ENCODE assay signal across 18 cellular contexts in genomic region chr5:17743580-17744435, GRCh38.
DNase-seq lines count a peak whose midpoint lies in the region; TF ChIP-seq lines count a peak whose summit lies in the region.
"Had no signal": no experiment of that assay in that cellular context is flagged by ENCODE, and none has a peak within 500 bp of the region (broad histone marks: within the 10 kb centered on the region; RNA-seq: fewer than 3 reads in every experiment).

No MANE protein-coding gene starts in this region.

- no peak for TF ChIP-seq POLR2A in breast epithelium (IDR thresholded peaks at IDR 0.05)
- no peak for TF ChIP-seq POLR2A in adrenal gland (IDR thresholded peaks at IDR 0.05)

- H4K91ac ChIP-seq in H9 (ENCODE audit: insufficient read length, low read depth, low read length) = no peak overlapping the region

- no peak overlapping the region for H4K8ac ChIP-seq in H9 (replicated peaks; ENCODE audit: insufficient read length, low read depth, low read length)

- H3K4me3 ChIP-seq in breast epithelium = no peak overlapping the region
- H3K4me3 ChIP-seq in choroid plexus epithelial cell (ENCODE audit: low read depth, low read length) = peak overlapping the region; percentile 17
- no peak overlapping the region for H3K4me3 ChIP-seq in mesodermal cell (ENCODE audit: extremely low read depth, insufficient read depth, low read length, poor library complexity, severe bottlenecking)
- no peak overlapping the region for H3K4me3 ChIP-seq in adrenal gland
- H3K4me3 ChIP-seq: right atrium auricular region had no signal

- H3K14ac ChIP-seq in H9 (ENCODE audit: insufficient read depth, low read length) = no peak overlapping the region

- H3K9me3 ChIP-seq in breast epithelium (peaks cover 0 to 5% of the 10 kb centered on the region in 2 donors), mesodermal cell (ENCODE audit: control insufficient read depth, low read length) (no peaks in the 10 kb centered on the region), H9 (ENCODE audit: control insufficient read depth, low read depth, low read length) (no peaks in the 10 kb centered on the region), adrenal gland (replicated peaks in 1 of 3) (no peaks in the 10 kb centered on the region)
- H3K9me3 ChIP-seq: right atrium auricular region had no signal

- H3K27me3 Mint-ChIP-seq in MCF 10A (ENCODE audit: insufficient read depth, unreplicated experiment) (no peaks in the 10 kb centered on the region), H9 (ENCODE audit: low read depth) (no peaks in the 10 kb centered on the region)
- H3K27me3 Mint-ChIP-seq in activated CD4-positive, alpha-beta T cell treated with anti-CD3 and anti-CD28 coated beads, Interleukin-2, amount 10 ng/mL, durations not matched to agents 24 days and 14 days = no peaks in the 10 kb centered on the region
- H3K27me3 Mint-ChIP-seq: activated CD8-positive, alpha-beta T cell treated with anti-CD3 and anti-CD28 coated beads for 36 hours; CD4-positive, CD25-positive, alpha-beta regulatory T cell had no signal

- H2BK5ac ChIP-seq in H9 (ENCODE audit: insufficient read length, low read length) = no peak overlapping the region

- no peak overlapping the region for H2BK120ac ChIP-seq in H9 (ENCODE audit: low read depth, low read length, poor library complexity, severe bottlenecking)

- H3K23ac ChIP-seq in H9 (ENCODE audit: insufficient read length, low read depth, low read length) = no peak overlapping the region

- H3K4me3 Mint-ChIP-seq in MCF 10A (ENCODE audit: unreplicated experiment) = no peak overlapping the region
- no peak overlapping the region for H3K4me3 Mint-ChIP-seq in activated CD4-positive, alpha-beta T cell treated with anti-CD3 and anti-CD28 coated beads, Interleukin-2, amount 10 ng/mL, durations not matched to agents 24 days and 14 days
- H3K4me3 Mint-ChIP-seq in H9 = no peak overlapping the region
- H3K4me3 Mint-ChIP-seq: activated CD8-positive, alpha-beta T cell treated with anti-CD3 and anti-CD28 coated beads for 36 hours; activated T-helper 1 cell treated with anti-CD3 and anti-CD28 coated beads, Interleukin-12 subunit alpha, Interleukin-12 subunit beta, Interleukin-2, Interleukin-4 antibody, amounts not matched to agents 30 ng/mL and 10 ng/mL and 1 ng/mL, durations not matched to agents 14 hours and 24 hours and 36 hours; CD4-positive, CD25-positive, alpha-beta regulatory T cell; nephron progenitor cell had no signal

- H3K36me3 Mint-ChIP-seq in MCF 10A (ENCODE audit: insufficient read depth, unreplicated experiment) = no peaks in the 10 kb centered on the region
- no peaks in the 10 kb centered on the region for H3K36me3 Mint-ChIP-seq in activated CD4-positive, alpha-beta T cell treated with anti-CD3 and anti-CD28 coated beads, Interleukin-2, amount 10 ng/mL, durations not matched to agents 24 days and 14 days (ENCODE audit: low read depth)
- no peaks in the 10 kb centered on the region for H3K36me3 Mint-ChIP-seq in H9 (ENCODE audit: insufficient read depth in 1 of 3, low read depth in 3 of 3)
- H3K36me3 Mint-ChIP-seq: CD4-positive, CD25-positive, alpha-beta regulatory T cell had no signal

- no peaks in the 10 kb centered on the region for H3K79me1 ChIP-seq in H9 (ENCODE audit: insufficient read depth, low read depth, low read length, poor library complexity, severe bottlenecking)

- no peak overlapping the region for H3K4ac ChIP-seq in H9 (ENCODE audit: low read depth, low read length)

- CTCF ChIA-PET in MCF 10A (lab: Yijun Ruan, JAX) = interaction anchor here (0.7 kb wide), 1 partner anchor 28 kb away, joined by 4 read pairs; no protein-coding TSS in a partner anchor

- WGBS in mesodermal cell (ENCODE audit: insufficient coverage in 2 of 2), 2 experiments = 65 to 72% methylated on average over 6 to 7 of the region's 8 CpGs
- no CpG with 5 or more reads among the region's 8 CpGs for WGBS in H9 (ENCODE audit: extremely low coverage, insufficient read length, low lambda C conversion rate)
- 64 to 76% (median 71%) methylated on average over 8 of the region's 8 CpGs for WGBS in adrenal gland, 4 donors

- H3T11ph ChIP-seq in H9 (ENCODE audit: low read length) = no peak overlapping the region

- POLR2A ChIA-PET in MCF 10A (lab: Yijun Ruan, JAX) = interaction anchor here (1.1 kb wide), 1 partner anchor 12 kb away, joined by 5 read pairs; no protein-coding TSS in a partner anchor

- DNase-seq in MCF 10A (ENCODE audit: unreplicated experiment) (peak; percentile 65), breast epithelium (ENCODE audit: low spot score in 2 of 2) (no peak), choroid plexus epithelial cell (ENCODE audit: low read depth) (peak; percentile 70), H9 (no peak), hepatic stellate cell (ENCODE audit: low spot score) (no peak), adrenal gland (no peak)
- DNase-seq in activated CD4-positive, alpha-beta T cell treated with anti-CD3 and anti-CD28 coated beads, Interleukin-2, amount 10 ng/mL, durations not matched to agents 24 days and 14 days = no peak
- DNase-seq: activated CD8-positive, alpha-beta T cell treated with anti-CD3 and anti-CD28 coated beads for 36 hours; amygdala; CD4-positive, CD25-positive, alpha-beta regulatory T cell; NCI-H187; nephron progenitor cell; stimulated activated CD4-positive, alpha-beta T cell treated with anti-CD3 and anti-CD28 coated beads, Interleukin-1b, Interleukin-23, amount 100 ng/mL, for 48 hours had no signal

- no peak overlapping the region for H3K18ac ChIP-seq in H9 (ENCODE audit: insufficient read length, low read depth, low read length)

- intact Hi-C loops in MCF 10A (cut with micrococcal nuclease) = no loop called here
- intact Hi-C loops in breast epithelium (cut with DNase I; ENCODE audit: low total_unique reads) = no loop called here
- intact Hi-C loops in activated CD4-positive, alpha-beta T cell treated with anti-CD3 and anti-CD28 coated beads, Interleukin-2, amount 10 ng/mL, durations not matched to agents 24 days and 14 days (cut with micrococcal nuclease) = no loop called here
- intact Hi-C loops in adrenal gland (cut with DNase I) = no loop called here

- H3K27me3 ChIP-seq in breast epithelium (no peaks in the 10 kb centered on the region), H9 (ENCODE audit: insufficient read depth, low read length) (no peaks in the 10 kb centered on the region), adrenal gland (no peaks in the 10 kb centered on the region)
- H3K27me3 ChIP-seq: right atrium auricular region had no signal

- no peaks in the 10 kb centered on the region for H3K79me2 ChIP-seq in H9 (ENCODE audit: insufficient read depth, low read length)

- no peak overlapping the region for H4K5ac ChIP-seq in H9 (ENCODE audit: insufficient read length, low read depth, low read length)

- no peak overlapping the region for H2BK20ac ChIP-seq in H9 (ENCODE audit: low read depth, low read length, poor library complexity, severe bottlenecking)

- no peaks in the 10 kb centered on the region for H3K23me2 ChIP-seq in H9 (ENCODE audit: insufficient read length, low read depth, low read length, poor library complexity, severe bottlenecking)

- no peaks in the 10 kb centered on the region for H4K20me1 ChIP-seq in H9 (ENCODE audit: control insufficient read depth, insufficient read depth, insufficient read length)

- no peak overlapping the region for H3K27ac ChIP-seq in breast epithelium
- peak overlapping the region; percentile 91 for H3K27ac ChIP-seq in mesodermal cell (ENCODE audit: low read depth, low read length, severe bottlenecking)
- no peak overlapping the region for H3K27ac ChIP-seq in H9 (ENCODE audit: insufficient read length, low read depth, low read length)
- H3K27ac ChIP-seq in adrenal gland = no peak overlapping the region
- H3K27ac ChIP-seq: 22Rv1, right atrium auricular region, VCaP had no signal

- H3K36me3 ChIP-seq in breast epithelium (no peaks in the 10 kb centered on the region), mesodermal cell (ENCODE audit: control insufficient read depth, insufficient read depth, low read length) (no peaks in the 10 kb centered on the region), adrenal gland (replicated peaks in 1 of 2) (no peaks in the 10 kb centered on the region)
- H3K36me3 ChIP-seq: right atrium auricular region had no signal

- no peak overlapping the region for H3K56ac ChIP-seq in H9 (ENCODE audit: insufficient read length, low read depth, low read length)

- no TSS peak for BruUV-seq in MCF 10A (replicated peaks; lab: Mats Ljungman, UMichigan)

- H3K4me1 ChIP-seq in breast epithelium = no peaks in the 10 kb centered on the region
- H3K4me1 ChIP-seq in mesodermal cell (ENCODE audit: control insufficient read depth, insufficient read depth, low read length, poor library complexity, severe bottlenecking) = peaks cover 12% of the 10 kb centered on the region
- no peaks in the 10 kb centered on the region for H3K4me1 ChIP-seq in H9 (ENCODE audit: insufficient read depth, low read length)
- no peaks in the 10 kb centered on the region for H3K4me1 ChIP-seq in adrenal gland (replicated peaks in 1 of 2)
- H3K4me1 ChIP-seq: right atrium auricular region had no signal

- H3K9me3 Mint-ChIP-seq in MCF 10A (ENCODE audit: unreplicated experiment) (no peaks in the 10 kb centered on the region), H9 (no peaks in the 10 kb centered on the region; a peak in 1 of 5 replicates)
- H3K9me3 Mint-ChIP-seq in activated CD4-positive, alpha-beta T cell treated with anti-CD3 and anti-CD28 coated beads, Interleukin-2, amount 10 ng/mL, durations not matched to agents 24 days and 14 days = peaks cover 9% of the 10 kb centered on the region
- H3K9me3 Mint-ChIP-seq: nephron progenitor cell had no signal

- no peak overlapping the region for H3K9ac ChIP-seq in H9 (ENCODE audit: extremely low read depth, insufficient read length, low read length)

- no peak overlapping the region for H2AK5ac ChIP-seq in H9 (ENCODE audit: insufficient read length, low read length)

- H2BK12ac ChIP-seq in H9 (ENCODE audit: insufficient read length, low read depth, low read length) = no peak overlapping the region

- no peak overlapping the region for H2AFZ ChIP-seq in H9 (ENCODE audit: low read length)

- no peak for TF ChIP-seq CTCF in MCF 10A (IDR thresholded peaks at IDR 0.05; ENCODE audit: unreplicated experiment)
- no peak for TF ChIP-seq CTCF in breast epithelium (IDR thresholded peaks at IDR 0.05)
- TF ChIP-seq CTCF in choroid plexus epithelial cell (conservative IDR thresholded peaks at IDR 0.05; ENCODE audit: low read depth, low read length) = no peak
- TF ChIP-seq CTCF in H9 (conservative IDR thresholded peaks at IDR 0.05) = no peak
- no peak for TF ChIP-seq CTCF in adrenal gland (IDR thresholded peaks at IDR 0.05)

- H3K4me1 Mint-ChIP-seq in MCF 10A (ENCODE audit: insufficient read depth, unreplicated experiment) (peaks cover 12% of the 10 kb centered on the region), H9 (peaks cover 0 to 4% of the 10 kb centered on the region in 2 experiments; a peak in 1 of 4 replicates)
- no peaks in the 10 kb centered on the region for H3K4me1 Mint-ChIP-seq in activated CD4-positive, alpha-beta T cell treated with anti-CD3 and anti-CD28 coated beads, Interleukin-2, amount 10 ng/mL, durations not matched to agents 24 days and 14 days
- H3K4me1 Mint-ChIP-seq: CD4-positive, CD25-positive, alpha-beta regulatory T cell; nephron progenitor cell had no signal

- no peak overlapping the region for H3K27ac Mint-ChIP-seq in MCF 10A (ENCODE audit: low read depth, unreplicated experiment)
- no peak overlapping the region for H3K27ac Mint-ChIP-seq in activated CD4-positive, alpha-beta T cell treated with anti-CD3 and anti-CD28 coated beads, Interleukin-2, amount 10 ng/mL, durations not matched to agents 24 days and 14 days
- H3K27ac Mint-ChIP-seq in H9 = peak overlapping the region in 1 of 3 experiments; percentile 92; a peak in 1 of 7 replicates
- H3K27ac Mint-ChIP-seq: activated CD8-positive, alpha-beta T cell treated with anti-CD3 and anti-CD28 coated beads for 36 hours; activated T-helper 1 cell treated with anti-CD3 and anti-CD28 coated beads, Interleukin-12 subunit alpha, Interleukin-12 subunit beta, Interleukin-2, Interleukin-4 antibody, amounts not matched to agents 30 ng/mL and 10 ng/mL and 1 ng/mL, durations not matched to agents 14 hours and 24 hours and 36 hours; nephron progenitor cell had no signal

- H2BK15ac ChIP-seq in H9 (ENCODE audit: low read depth, low read length) = no peak overlapping the region

- no peak overlapping the region for H3K4me2 ChIP-seq in H9 (ENCODE audit: insufficient read depth, insufficient read length, low read length)

Comparison
In these comparisons a context has a peak if more than half of its experiments do, and no peak if none do; other contexts are left out.
1. DNase-seq: peak in MCF 10A (single experiment) and choroid plexus epithelial cell (single experiment); none in breast epithelium (0 of 2), activated CD4-positive, alpha-beta T cell treated with anti-CD3 and anti-CD28 coated beads, Interleukin-2, amount 10 ng/mL, durations not matched to agents 24 days and 14 days (single experiment), H9 (single experiment), hepatic stellate cell (single experiment) and adrenal gland (0 of 7).